Comparison of ENCODE assay signal across 9 cellular contexts in the genomic region with DNA sequence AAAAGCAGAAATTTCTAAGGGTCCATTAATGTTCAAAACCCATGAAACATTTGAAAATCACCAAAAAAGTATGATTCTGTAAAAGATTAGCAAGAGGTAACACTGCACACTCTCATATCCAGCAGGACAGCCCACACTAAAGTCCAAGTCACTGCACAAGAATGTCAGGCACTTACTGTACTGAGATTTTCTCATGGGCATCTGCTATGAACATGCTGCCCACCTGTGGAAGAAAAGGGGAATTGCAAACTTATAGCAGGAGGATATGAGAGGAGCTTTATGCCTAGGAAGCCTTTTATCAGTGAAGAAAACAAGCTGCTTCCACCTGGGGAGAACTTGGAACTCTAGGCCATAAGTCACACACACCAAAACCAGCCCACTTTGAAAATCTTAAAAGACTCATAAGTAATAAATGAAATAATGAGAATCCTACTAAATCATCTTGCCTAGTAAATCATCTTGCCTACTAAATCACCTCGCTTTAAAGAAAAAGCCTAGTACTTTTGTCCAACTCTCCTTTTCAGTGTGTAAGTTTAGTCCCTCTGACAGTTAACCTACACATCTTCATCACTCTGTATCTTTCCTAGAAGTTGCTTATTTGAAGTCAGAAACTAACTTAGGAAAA. TPM values are rescaled to one million over a fixed set of nuclear protein-coding genes. Genes with fewer than 3 reads are reported as not detected.
A peak's percentile ranks its signal among the peaks of the same experiment; 100 is the strongest.
DNase-seq lines count a peak whose midpoint lies in the region; ATAC-seq, FAIRE-seq and TF ChIP-seq lines count a peak whose summit lies in the region.
"Had no signal": no experiment of that assay in that cellular context is flagged by ENCODE, and none has a peak within 500 bp of the region (broad histone marks: within the 10 kb centered on the region; RNA-seq: fewer than 3 reads in every experiment).

No MANE protein-coding gene starts in this region.

- no peaks in the 10 kb centered on the region for H3K27me3 ChIP-seq in CD4-positive, CD25-positive, alpha-beta regulatory T cell (ENCODE audit: control insufficient read depth, insufficient read depth, low read length)
- H3K27me3 ChIP-seq in keratinocyte (ENCODE audit: control insufficient read depth, extremely low read depth, insufficient read depth, low read length): no peaks in the 10 kb centered on the region

- H3K4me2 ChIP-seq in keratinocyte (ENCODE audit: control insufficient read depth, extremely low read depth, insufficient read depth, low read depth, low read length): no peak overlapping the region

- H3K4me3 Mint-ChIP-seq in CD4-positive, CD25-positive, alpha-beta regulatory T cell: no peak overlapping the region
- H3K4me3 Mint-ChIP-seq: T-helper 1 cell treated with Interleukin-12 subunit alpha and Interleukin-12 subunit beta and Interleukin-4 antibody, amounts not matched to agents 30 μg/mL and 1 μg/mL, for 36 hours had no signal

- TF ChIP-seq CTCF in NB4 (IDR thresholded peaks at IDR 0.05; ENCODE audit: low read depth, low read length) (peak; percentile 99), cardiac fibroblast (IDR thresholded peaks at IDR 0.05; ENCODE audit: low read depth, low read length) (peak; percentile 99), keratinocyte (optimal IDR thresholded peaks at IDR 0.05 in 1 of 3, IDR thresholded peaks at IDR 0.05 in 1 of 3, conservative IDR thresholded peaks at IDR 0.05 in 1 of 3; ENCODE audit: extremely low read depth in 1 of 3, insufficient read depth in 2 of 3, low read length in 3 of 3) (peak; percentile 86 to 99 (median 91))

- H2AFZ ChIP-seq in keratinocyte (ENCODE audit: control insufficient read depth, low read length): no peak overlapping the region

- peak; percentile 94 for FAIRE-seq in keratinocyte (lab: Jason Lieb, UNC)

- no peaks in the 10 kb centered on the region for H4K20me1 ChIP-seq in keratinocyte (ENCODE audit: control insufficient read depth, extremely low read depth, insufficient read depth, low read length)

- no peak overlapping the region for H3K27ac Mint-ChIP-seq in CD4-positive, CD25-positive, alpha-beta regulatory T cell
- H3K27ac Mint-ChIP-seq: T-helper 1 cell treated with Interleukin-12 subunit alpha and Interleukin-12 subunit beta and Interleukin-4 antibody, amounts not matched to agents 30 μg/mL and 1 μg/mL, for 36 hours had no signal

- peak; percentile 81 to 85 for ATAC-seq in CD4-positive, CD25-positive, alpha-beta regulatory T cell (ENCODE audit: low read depth in 2 of 2)
- peak; percentile 60 for ATAC-seq in GM18861 (IDR thresholded peaks at IDR 0.05; ENCODE audit: unreplicated experiment)
- no peak for ATAC-seq in HG02885 (IDR thresholded peaks at IDR 0.05; ENCODE audit: poor library complexity, unreplicated experiment)

- H3K4me3 ChIP-seq in CD4-positive, CD25-positive, alpha-beta regulatory T cell (ENCODE audit: low read depth, low read length): no peak overlapping the region
- H3K4me3 ChIP-seq in NB4 (ENCODE audit: low read depth, low read length): no peak overlapping the region
- no peak overlapping the region for H3K4me3 ChIP-seq in cardiac fibroblast (replicated peaks in 1 of 2; ENCODE audit: low read depth in 2 of 2, low read length in 2 of 2)
- H3K4me3 ChIP-seq in keratinocyte (ENCODE audit: control insufficient read depth in 2 of 3, extremely low read depth in 1 of 3, insufficient read depth in 2 of 3, low read depth in 1 of 3, low read length in 3 of 3): no peak overlapping the region

- H3K9me1 ChIP-seq in keratinocyte (ENCODE audit: control insufficient read depth, extremely low read depth, insufficient read depth, low read length): no peaks in the 10 kb centered on the region

- H3K4me1 Mint-ChIP-seq in CD4-positive, CD25-positive, alpha-beta regulatory T cell: peaks cover 0 to 6% (median 5%) of the 10 kb centered on the region in 4 donors

- peaks cover 25% of the 10 kb centered on the region for H3K36me3 Mint-ChIP-seq in CD4-positive, CD25-positive, alpha-beta regulatory T cell

- peak; percentile 20 to 77 (median 61) for DNase-seq in CD4-positive, CD25-positive, alpha-beta regulatory T cell
- DNase-seq in NB4 (ENCODE audit: low read depth) (peak; percentile 78), SKM-1 treated with dmso at 0.1 percent for 144 hours (lab: John Stamatoyannopoulos, UW; ENCODE audit: unreplicated experiment) (peak; percentile 80), cardiac fibroblast (ENCODE audit: low read depth in 2 of 2) (peak; percentile 94 to 95), keratinocyte (ENCODE audit: low read depth, low spot score) (peak; percentile 58)
- peak; percentile 0 to 14 for DNase-seq in stimulated activated CD4-positive, alpha-beta T cell treated with anti-CD3 and anti-CD28 coated beads, Interleukin-4, amount 100 ng/mL, for 48 hours (ENCODE audit: low read depth in 2 of 2)

- no peak overlapping the region for H3K27ac ChIP-seq in CD4-positive, CD25-positive, alpha-beta regulatory T cell (ENCODE audit: insufficient read depth, low read length, poor library complexity, severe bottlenecking)
- H3K27ac ChIP-seq in keratinocyte (ENCODE audit: control insufficient read depth, insufficient read depth, low read length): no peak overlapping the region

- H3K9me3 ChIP-seq in CD4-positive, CD25-positive, alpha-beta regulatory T cell (ENCODE audit: control insufficient read depth in 2 of 2, low read length in 2 of 2): no peaks in the 10 kb centered on the region
- H3K9me3 ChIP-seq in keratinocyte (ENCODE audit: control insufficient read depth, low read depth, low read length): no peaks in the 10 kb centered on the region

- no peak overlapping the region for H3K9ac ChIP-seq in keratinocyte (ENCODE audit: control insufficient read depth, extremely low read depth, insufficient read depth, low read length)

- no peaks in the 10 kb centered on the region for H3K9me3 Mint-ChIP-seq in CD4-positive, CD25-positive, alpha-beta regulatory T cell
- H3K9me3 Mint-ChIP-seq: T-helper 1 cell treated with Interleukin-12 subunit alpha and Interleukin-12 subunit beta and Interleukin-4 antibody, amounts not matched to agents 30 μg/mL and 1 μg/mL, for 36 hours had no signal

- TF ChIP-seq POLR2A in NB4 (IDR thresholded peaks at IDR 0.05; ENCODE audit: extremely low read depth, insufficient read length): no peak

- peaks cover 51% of the 10 kb centered on the region for H3K36me3 ChIP-seq in CD4-positive, CD25-positive, alpha-beta regulatory T cell (ENCODE audit: control insufficient read depth, insufficient read depth, low read length)
- peaks cover 15 to 17% of the 10 kb centered on the region in 2 experiments for H3K36me3 ChIP-seq in keratinocyte (ENCODE audit: control insufficient read depth in 2 of 2, extremely low read depth in 1 of 2, insufficient read depth in 2 of 2, low read length in 2 of 2)

- H3K27me3 Mint-ChIP-seq in CD4-positive, CD25-positive, alpha-beta regulatory T cell: no peaks in the 10 kb centered on the region

- no peaks in the 10 kb centered on the region for H3K4me1 ChIP-seq in CD4-positive, CD25-positive, alpha-beta regulatory T cell (ENCODE audit: control insufficient read depth, insufficient read depth, low read length, poor library complexity, severe bottlenecking)
- peaks cover 5% of the 10 kb centered on the region for H3K4me1 ChIP-seq in keratinocyte (ENCODE audit: control insufficient read depth, extremely low read depth, insufficient read depth, low read length)

- dilution Hi-C loops in keratinocyte (cut with MboI; ENCODE audit: extremely low pct_ligation_motif_present, low sequenced_read_pairs): no loop called here

- H3K79me2 ChIP-seq in keratinocyte (ENCODE audit: control insufficient read depth, insufficient read depth, low read length): no peaks in the 10 kb centered on the region

RNA-seq across cellular contexts. Expression of gene ARMH3, which starts 46.1 kb away (rescaled TPM):
- total RNA-seq in CD4-positive, CD25-positive, alpha-beta regulatory T cell: 42.2 TPM
- polyA plus RNA-seq in CD4-positive, CD25-positive, alpha-beta regulatory T cell: 10 to 100 TPM; 21.3 to 29.5 (median 24.2) TPM
- 23.2 to 25.3 TPM (median 25.2 TPM) in 3 replicates for polyA plus RNA-seq in keratinocyte
- polyA plus RNA-seq in keratinocyte (2011; ENCODE audit: low read depth): 4.9 TPM
- polyA plus RNA-seq in keratinocyte (2011; cell fraction: cytosol; rRNA removed): 17.5 and 23.4 TPM in 2 replicates
- polyA plus RNA-seq in keratinocyte (2011; cell fraction: nucleus; rRNA removed): 27.4 and 30.2 TPM in 2 replicates
- 10.2 and 21.6 TPM in 2 replicates for polyA plus RNA-seq in keratinocyte (2012; ENCODE audit: low replicate concordance)
- 18.3 to 33.2 TPM (median 22.1 TPM) in 3 replicates for polyA minus RNA-seq in keratinocyte
- 10.9 TPM for polyA minus RNA-seq in keratinocyte (2011; cell fraction: cytosol; rRNA and poly(A)+ RNA removed)
- 19.7 and 37.6 TPM in 2 replicates for polyA minus RNA-seq in keratinocyte (2011; cell fraction: nucleus; rRNA and poly(A)+ RNA removed)

RNA-seq across cellular contexts. Expression of gene HPS6, which starts 55.2 kb away (rescaled TPM):
- 15.8 TPM for total RNA-seq in CD4-positive, CD25-positive, alpha-beta regulatory T cell
- polyA plus RNA-seq in CD4-positive, CD25-positive, alpha-beta regulatory T cell: 10 to 100 TPM; 27.2 to 36.2 (median 29.2) TPM
- polyA plus RNA-seq in keratinocyte: 8.6 to 15.7 TPM (median 13.3 TPM) in 3 replicates
- polyA plus RNA-seq in keratinocyte (2011; ENCODE audit: low read depth): 3.0 TPM
- 6.1 and 12.0 TPM in 2 replicates for polyA plus RNA-seq in keratinocyte (2011; cell fraction: cytosol; rRNA removed)
- 13.3 and 19.3 TPM in 2 replicates for polyA plus RNA-seq in keratinocyte (2011; cell fraction: nucleus; rRNA removed)
- 10.1 and 21.5 TPM in 2 replicates for polyA plus RNA-seq in keratinocyte (2012; ENCODE audit: low replicate concordance)
- polyA minus RNA-seq in keratinocyte: 15.5 to 21.3 TPM (median 21.3 TPM) in 3 replicates
- polyA minus RNA-seq in keratinocyte (2011; cell fraction: cytosol; rRNA and poly(A)+ RNA removed): 29.0 TPM
- 19.7 and 21.6 TPM in 2 replicates for polyA minus RNA-seq in keratinocyte (2011; cell fraction: nucleus; rRNA and poly(A)+ RNA removed)

Comparison
In these comparisons a context has a peak if more than half of its experiments do, and no peak if none do; other contexts are left out.
1. DNase-seq: peak in every context shown above with its lines; median percentile 94 in cardiac fibroblast; 80 in SKM-1 treated with dmso at 0.1 percent for 144 hours; 78 in NB4; 61 in CD4-positive, CD25-positive, alpha-beta regulatory T cell; 58 in keratinocyte; 7 in stimulated activated CD4-positive, alpha-beta T cell treated with anti-CD3 and anti-CD28 coated beads, Interleukin-4, amount 100 ng/mL, for 48 hours.